8 cellular contexts compared by ENCODE assay signal in genomic region chr2:148020036-148020357, GRCh38. TPM values are rescaled to one million over a fixed set of nuclear protein-coding genes. Genes with fewer than 3 reads are reported as not detected.
A peak's percentile ranks its signal among the peaks of the same experiment; 100 is the strongest.
DNase-seq lines count a peak whose midpoint lies in the region; ATAC-seq and TF ChIP-seq lines count a peak whose summit lies in the region.

No MANE protein-coding gene starts in this region.

- no peak for DNase-seq in activated naive CD4-positive, alpha-beta T cell treated with anti-CD3 and anti-CD28 coated beads, Interleukin-2, amount 50 U/mL, for 72 hours (ENCODE audit: low spot score in 2 of 2)
- DNase-seq in activated gamma-delta T cell treated with Interleukin-2 at 50 U/mL for 16 hours = no peak

- peaks cover 95% of the 10 kb centered on the region for H3K79me2 ChIP-seq in DOHH2 (ENCODE audit: control insufficient read depth, low read length)

- H3K27ac Mint-ChIP-seq in activated naive CD4-positive, alpha-beta T cell treated with anti-CD3 and anti-CD28 coated beads, Interleukin-2, amount 50 U/mL, for 72 hours = peak overlapping the region; percentile 90 to 99

- no peaks in the 10 kb centered on the region for H3K36me3 ChIP-seq in DOHH2 (ENCODE audit: control insufficient read depth, low read length)
- H3K36me3 ChIP-seq in iPS-18a (ENCODE audit: control insufficient read depth, low read depth, low read length) = no peaks in the 10 kb centered on the region
- no peaks in the 10 kb centered on the region for H3K36me3 ChIP-seq in stomach smooth muscle (ENCODE audit: control insufficient read depth in 2 of 2, insufficient read depth in 2 of 2, low read length in 2 of 2)

- no peak for TF ChIP-seq CTCF in DOHH2 (IDR thresholded peaks at IDR 0.05; ENCODE audit: low read depth, low read length, poor library complexity, severe bottlenecking)

- peaks cover 7 to 14% of the 10 kb centered on the region in 2 donors for H3K36me3 Mint-ChIP-seq in activated naive CD4-positive, alpha-beta T cell treated with anti-CD3 and anti-CD28 coated beads, Interleukin-2, amount 50 U/mL, for 72 hours

- H3K9ac ChIP-seq in iPS-18a (ENCODE audit: low read length) (peak overlapping the region; percentile 76), stomach smooth muscle (ENCODE audit: low read length in 2 of 2) (peak overlapping the region; percentile 81 to 86)

- H3K4me3 ChIP-seq in DOHH2 (ENCODE audit: low read length) (peak overlapping the region; percentile 99), iPS-18a (ENCODE audit: low read length) (peak overlapping the region; percentile 93), stomach smooth muscle (ENCODE audit: low read length in 2 of 2) (peak overlapping the region; percentile 95 to 100)

- no peaks in the 10 kb centered on the region for H3K9me2 ChIP-seq in DOHH2 (replicated peaks; ENCODE audit: control insufficient read depth, low read length)

- H3K9me3 Mint-ChIP-seq in activated naive CD4-positive, alpha-beta T cell treated with anti-CD3 and anti-CD28 coated beads, Interleukin-2, amount 50 U/mL, for 72 hours = peaks cover 0 to under 1% of the 10 kb centered on the region in 2 donors

- H3K27me3 ChIP-seq in DOHH2 (ENCODE audit: control insufficient read depth, low read length) (no peaks in the 10 kb centered on the region), iPS-18a (ENCODE audit: control insufficient read depth, insufficient read depth, low read length) (no peaks in the 10 kb centered on the region), stomach smooth muscle (ENCODE audit: control insufficient read depth in 1 of 2, insufficient read depth in 2 of 2, low read length in 2 of 2) (no peaks in the 10 kb centered on the region)

- H3K9me3 ChIP-seq in DOHH2 (ENCODE audit: control insufficient read depth, insufficient read depth, low read length) = no peaks in the 10 kb centered on the region
- no peaks in the 10 kb centered on the region for H3K9me3 ChIP-seq in iPS-18a (ENCODE audit: control insufficient read depth, low read depth, low read length)
- no peaks in the 10 kb centered on the region for H3K9me3 ChIP-seq in stomach smooth muscle (ENCODE audit: control insufficient read depth in 2 of 2, low read length in 2 of 2)

- ATAC-seq in HG03280 (IDR thresholded peaks at IDR 0.05; ENCODE audit: unreplicated experiment) (peak; percentile 21), GM21423 (IDR thresholded peaks at IDR 0.05; ENCODE audit: unreplicated experiment) (no peak), HG03439 (IDR thresholded peaks at IDR 0.05; ENCODE audit: unreplicated experiment) (no peak)
- no peak for ATAC-seq in activated naive CD4-positive, alpha-beta T cell treated with anti-CD3 and anti-CD28 coated beads, Interleukin-2, amount 50 U/mL, for 72 hours

- H3K4me2 ChIP-seq in DOHH2 (ENCODE audit: low read length) = peak overlapping the region; percentile 79

- H3K27ac ChIP-seq in DOHH2 (ENCODE audit: low read depth, low read length) = peak overlapping the region; percentile 50
- peak overlapping the region; percentile 26 for H3K27ac ChIP-seq in iPS-18a (ENCODE audit: low read length)
- H3K27ac ChIP-seq in stomach smooth muscle (ENCODE audit: low read length) = peak overlapping the region; percentile 83

- no peaks in the 10 kb centered on the region for H3F3A ChIP-seq in DOHH2 (ENCODE audit: control insufficient read depth, insufficient read depth)

- H3K4me1 ChIP-seq in DOHH2 (ENCODE audit: control insufficient read depth, low read length) (peaks cover 27% of the 10 kb centered on the region), iPS-18a (ENCODE audit: control insufficient read depth, low read depth, low read length) (peaks cover 6% of the 10 kb centered on the region), stomach smooth muscle (ENCODE audit: control insufficient read depth, insufficient read depth, low read length) (peaks cover 4% of the 10 kb centered on the region)

- H4K20me1 ChIP-seq in DOHH2 (ENCODE audit: control insufficient read depth, insufficient read depth, low read depth, low read length) = no peaks in the 10 kb centered on the region

RNA-seq across cellular contexts. Expression of gene ORC4, which starts 0.5 kb away (rescaled TPM):
- total RNA-seq in activated naive CD4-positive, alpha-beta T cell treated with anti-CD3 and anti-CD28 coated beads, Interleukin-2, amount 50 U/mL, for 72 hours = 10 to 100 TPM; 32.5 to 35.9 TPM

RNA-seq across cellular contexts. Expression of gene MBD5, which starts 0.9 kb away (rescaled TPM):
- total RNA-seq in activated naive CD4-positive, alpha-beta T cell treated with anti-CD3 and anti-CD28 coated beads, Interleukin-2, amount 50 U/mL, for 72 hours = 10 to 100 TPM; 37.7 to 47.9 TPM

Comparison
In these comparisons a context has a peak if more than half of its experiments do, and no peak if none do; other contexts are left out.
1. H3K27ac ChIP-seq: peak in every context shown above with its lines; median percentile 83 in stomach smooth muscle; 50 in DOHH2; 26 in iPS-18a.